8 cellular contexts compared by ENCODE assay signal in genomic region chr5:95284512-95285405, GRCh38. TPM values are rescaled to one million over a fixed set of nuclear protein-coding genes. Genes with fewer than 3 reads are reported as not detected.
A peak's percentile ranks its signal among the peaks of the same experiment; 100 is the strongest.
DNase-seq lines count a peak whose midpoint lies in the region; ATAC-seq and TF ChIP-seq lines count a peak whose summit lies in the region.

Gene MCTP1 (minus strand): TSS chr5:95285094.

- peak; percentile 37 for ATAC-seq in HG02759 (IDR thresholded peaks at IDR 0.05; ENCODE audit: unreplicated experiment)
- ATAC-seq in GM18861 (IDR thresholded peaks at IDR 0.05; ENCODE audit: unreplicated experiment), result no peak

- H3K4me3 ChIP-seq in astrocyte of the cerebellum (ENCODE audit: low read depth, low read length), result peak within 1 kb of the TSS; percentile 53
- H3K4me3 ChIP-seq in iPS DF 6.9 (ENCODE audit: low read length), result peak within 1 kb of the TSS; percentile 77
- peak within 1 kb of the TSS; percentile 68 for H3K4me3 ChIP-seq in retinal pigment epithelial cell (ENCODE audit: low read length)

- peaks cover 7% of the 10 kb centered on the region; the same call in 1 of the 2 replicates for H3K27me3 ChIP-seq in iPS DF 6.9 (ENCODE audit: control insufficient read depth, insufficient read depth, low read length)

- H3K36me3 ChIP-seq in iPS DF 6.9 (ENCODE audit: control insufficient read depth, insufficient read depth, low read length), result no peaks in the 10 kb centered on the region

- H3K27ac ChIP-seq in iPS DF 6.9 (ENCODE audit: low read length), result no peak within 1 kb of the TSS

- TF ChIP-seq CTCF in astrocyte of the cerebellum (IDR thresholded peaks at IDR 0.05; ENCODE audit: low read depth, low read length, missing control alignments) (no peak), retinal pigment epithelial cell (conservative IDR thresholded peaks at IDR 0.05; ENCODE audit: low read depth, low read length) (peak; percentile 14)

- no peaks in the 10 kb centered on the region for H3K4me1 ChIP-seq in iPS DF 6.9 (ENCODE audit: control insufficient read depth, insufficient read depth, low read length)

- no CpG with 5 or more reads among the region's 91 CpGs for WGBS in iPS DF 6.9 (ENCODE audit: insufficient coverage, insufficient read length)

- H3K9me3 ChIP-seq in iPS DF 6.9 (ENCODE audit: control insufficient read depth, insufficient read depth, low read length), result no peaks in the 10 kb centered on the region

- in situ Hi-C loops in astrocyte of the cerebellum (cut with HindIII; ENCODE audit: low sequenced_read_pairs), result no loop called here

- DNase-seq in activated CD4-positive, alpha-beta T cell treated with anti-CD3 and anti-CD28 coated beads for 48 hours, result peak; percentile 25
- DNase-seq in activated CD4-positive, alpha-beta T cell treated with anti-CD3 and anti-CD28 coated beads for 4 hours, result no peak
- DNase-seq in NCI-H460 (ENCODE audit: extremely low read depth, low read depth) (peak; percentile 8), astrocyte of the cerebellum (ENCODE audit: low read depth) (no peak), iPS DF 6.9 (ENCODE audit: low read depth, low spot score) (no peak), retinal pigment epithelial cell (ENCODE audit: low read depth) (peak; percentile 11)

RNA-seq across cellular contexts. Expression of gene MCTP1, which starts in this region (rescaled TPM):
- total RNA-seq in NCI-H460 (2014; rRNA removed; shearing (Covaris generic)), result 46.4 and 47.5 TPM in 2 replicates
- polyA plus RNA-seq in NCI-H460 (2014; cell fraction: nucleus; rRNA removed), result 32.8 and 37.8 TPM in 2 replicates

Comparison
In these comparisons a context has a peak if more than half of its experiments do, and no peak if none do; other contexts are left out.
1. DNase-seq: peak in activated CD4-positive, alpha-beta T cell treated with anti-CD3 and anti-CD28 coated beads for 48 hours (single experiment), NCI-H460 (single experiment) and retinal pigment epithelial cell (single experiment); none in activated CD4-positive, alpha-beta T cell treated with anti-CD3 and anti-CD28 coated beads for 4 hours (0 of 2), astrocyte of the cerebellum (single experiment) and iPS DF 6.9 (single experiment).
2. Peak in every context shown above with its lines, with median percentiles within 50 percentile points of each other: H3K4me3 ChIP-seq.